In the genomic region with DNA sequence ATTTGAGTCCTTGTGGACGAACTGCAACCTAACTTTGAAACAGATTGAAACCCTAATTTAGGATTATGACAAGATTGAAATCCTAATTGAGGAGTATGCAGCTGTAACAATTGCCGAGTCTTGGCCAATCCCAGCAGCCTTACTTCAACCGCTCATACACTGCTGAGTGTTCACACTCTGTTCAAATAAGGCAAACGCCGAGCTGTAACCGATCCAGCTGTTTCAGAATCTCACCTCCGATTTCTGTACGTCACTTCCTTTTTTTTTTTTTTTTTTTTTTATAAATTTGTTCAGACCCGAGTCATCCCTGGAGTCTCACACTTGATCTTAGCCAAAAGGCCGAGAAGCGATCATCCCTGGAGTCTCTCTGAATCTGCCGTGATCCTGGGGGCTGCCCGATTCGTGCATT, we compare ENCODE assay signal across 1 cellular context.
TF ChIP-seq lines count a peak whose summit lies in the region.

No MANE protein-coding gene starts in this region.

TF ChIP-seq in HepG2, 621 proteins besides CTCF, POLR2A, EP300 and RAD21:
- TF ChIP-seq ZNF652 (CRISPR knock-in tag; IDR thresholded peaks at IDR 0.05; ENCODE audit: borderline replicate concordance, low read depth): no peak
- no peak for TF ChIP-seq HIVEP1 (CRISPR knock-in tag; IDR thresholded peaks at IDR 0.05)
- TF ChIP-seq, protein P1, sequence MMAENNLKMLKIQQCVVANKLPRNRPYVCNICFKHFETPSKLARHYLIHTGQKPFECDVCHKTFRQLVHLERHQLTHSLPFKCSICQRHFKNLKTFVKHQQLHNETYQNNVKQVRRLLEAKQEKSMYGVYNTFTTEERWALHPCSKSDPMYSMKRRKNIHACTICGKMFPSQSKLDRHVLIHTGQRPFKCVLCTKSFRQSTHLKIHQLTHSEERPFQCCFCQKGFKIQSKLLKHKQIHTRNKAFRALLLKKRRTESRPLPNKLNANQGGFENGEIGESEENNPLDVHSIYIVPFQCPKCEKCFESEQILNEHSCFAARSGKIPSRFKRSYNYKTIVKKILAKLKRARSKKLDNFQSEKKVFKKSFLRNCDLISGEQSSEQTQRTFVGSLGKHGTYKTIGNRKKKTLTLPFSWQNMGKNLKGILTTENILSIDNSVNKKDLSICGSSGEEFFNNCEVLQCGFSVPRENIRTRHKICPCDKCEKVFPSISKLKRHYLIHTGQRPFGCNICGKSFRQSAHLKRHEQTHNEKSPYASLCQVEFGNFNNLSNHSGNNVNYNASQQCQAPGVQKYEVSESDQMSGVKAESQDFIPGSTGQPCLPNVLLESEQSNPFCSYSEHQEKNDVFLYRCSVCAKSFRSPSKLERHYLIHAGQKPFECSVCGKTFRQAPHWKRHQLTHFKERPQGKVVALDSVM (CRISPR knock-in tag; IDR thresholded peaks at IDR 0.05): no peak
- TF ChIP-seq CCDC6 (CRISPR knock-in tag; IDR thresholded peaks at IDR 0.05): no peak
- TF ChIP-seq, protein P2, sequence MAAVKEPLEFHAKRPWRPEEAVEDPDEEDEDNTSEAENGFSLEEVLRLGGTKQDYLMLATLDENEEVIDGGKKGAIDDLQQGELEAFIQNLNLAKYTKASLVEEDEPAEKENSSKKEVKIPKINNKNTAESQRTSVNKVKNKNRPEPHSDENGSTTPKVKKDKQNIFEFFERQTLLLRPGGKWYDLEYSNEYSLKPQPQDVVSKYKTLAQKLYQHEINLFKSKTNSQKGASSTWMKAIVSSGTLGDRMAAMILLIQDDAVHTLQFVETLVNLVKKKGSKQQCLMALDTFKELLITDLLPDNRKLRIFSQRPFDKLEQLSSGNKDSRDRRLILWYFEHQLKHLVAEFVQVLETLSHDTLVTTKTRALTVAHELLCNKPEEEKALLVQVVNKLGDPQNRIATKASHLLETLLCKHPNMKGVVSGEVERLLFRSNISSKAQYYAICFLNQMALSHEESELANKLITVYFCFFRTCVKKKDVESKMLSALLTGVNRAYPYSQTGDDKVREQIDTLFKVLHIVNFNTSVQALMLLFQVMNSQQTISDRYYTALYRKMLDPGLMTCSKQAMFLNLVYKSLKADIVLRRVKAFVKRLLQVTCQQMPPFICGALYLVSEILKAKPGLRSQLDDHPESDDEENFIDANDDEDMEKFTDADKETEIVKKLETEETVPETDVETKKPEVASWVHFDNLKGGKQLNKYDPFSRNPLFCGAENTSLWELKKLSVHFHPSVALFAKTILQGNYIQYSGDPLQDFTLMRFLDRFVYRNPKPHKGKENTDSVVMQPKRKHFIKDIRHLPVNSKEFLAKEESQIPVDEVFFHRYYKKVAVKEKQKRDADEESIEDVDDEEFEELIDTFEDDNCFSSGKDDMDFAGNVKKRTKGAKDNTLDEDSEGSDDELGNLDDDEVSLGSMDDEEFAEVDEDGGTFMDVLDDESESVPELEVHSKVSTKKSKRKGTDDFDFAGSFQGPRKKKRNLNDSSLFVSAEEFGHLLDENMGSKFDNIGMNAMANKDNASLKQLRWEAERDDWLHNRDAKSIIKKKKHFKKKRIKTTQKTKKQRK (IDR thresholded peaks at IDR 0.05; ENCODE audit: low read length): no peak
- TF ChIP-seq IRX3 (CRISPR knock-in tag; IDR thresholded peaks at IDR 0.05; ENCODE audit: borderline replicate concordance, low read depth): no peak
- no peak for TF ChIP-seq ZNF850 (CRISPR knock-in tag; conservative IDR thresholded peaks at IDR 0.05)
- no peak for TF ChIP-seq FOXM1 (CRISPR knock-in tag; IDR thresholded peaks at IDR 0.05)
- no peak for TF ChIP-seq NR2C2 (CRISPR knock-in tag; IDR thresholded peaks at IDR 0.05; ENCODE audit: borderline replicate concordance)
- TF ChIP-seq TARDBP (CRISPR knock-in tag; IDR thresholded peaks at IDR 0.05): no peak
- TF ChIP-seq, protein P3, sequence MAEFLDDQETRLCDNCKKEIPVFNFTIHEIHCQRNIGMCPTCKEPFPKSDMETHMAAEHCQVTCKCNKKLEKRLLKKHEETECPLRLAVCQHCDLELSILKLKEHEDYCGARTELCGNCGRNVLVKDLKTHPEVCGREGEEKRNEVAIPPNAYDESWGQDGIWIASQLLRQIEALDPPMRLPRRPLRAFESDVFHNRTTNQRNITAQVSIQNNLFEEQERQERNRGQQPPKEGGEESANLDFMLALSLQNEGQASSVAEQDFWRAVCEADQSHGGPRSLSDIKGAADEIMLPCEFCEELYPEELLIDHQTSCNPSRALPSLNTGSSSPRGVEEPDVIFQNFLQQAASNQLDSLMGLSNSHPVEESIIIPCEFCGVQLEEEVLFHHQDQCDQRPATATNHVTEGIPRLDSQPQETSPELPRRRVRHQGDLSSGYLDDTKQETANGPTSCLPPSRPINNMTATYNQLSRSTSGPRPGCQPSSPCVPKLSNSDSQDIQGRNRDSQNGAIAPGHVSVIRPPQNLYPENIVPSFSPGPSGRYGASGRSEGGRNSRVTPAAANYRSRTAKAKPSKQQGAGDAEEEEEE (CRISPR knock-in tag; IDR thresholded peaks at IDR 0.05; ENCODE audit: borderline replicate concordance): no peak
- TF ChIP-seq, protein P4, sequence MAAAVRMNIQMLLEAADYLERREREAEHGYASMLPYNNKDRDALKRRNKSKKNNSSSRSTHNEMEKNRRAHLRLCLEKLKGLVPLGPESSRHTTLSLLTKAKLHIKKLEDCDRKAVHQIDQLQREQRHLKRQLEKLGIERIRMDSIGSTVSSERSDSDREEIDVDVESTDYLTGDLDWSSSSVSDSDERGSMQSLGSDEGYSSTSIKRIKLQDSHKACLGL (CRISPR knock-in tag; IDR thresholded peaks at IDR 0.05): no peak
- no peak for TF ChIP-seq ZNF570 (CRISPR knock-in tag; IDR thresholded peaks at IDR 0.05; ENCODE audit: borderline replicate concordance)
- TF ChIP-seq ZNF496 (CRISPR knock-in tag; IDR thresholded peaks at IDR 0.05; ENCODE audit: insufficient replicate concordance): no peak
- TF ChIP-seq ZKSCAN5 (CRISPR knock-in tag; IDR thresholded peaks at IDR 0.05): no peak
- TF ChIP-seq ZSCAN29 (CRISPR knock-in tag; conservative IDR thresholded peaks at IDR 0.05): no peak
